In genomic region chr6:28124350-28124970, GRCh38 we compare ENCODE assay signal across 8 cellular contexts. TPM values are rescaled to one million over a fixed set of nuclear protein-coding genes. Genes with fewer than 3 reads are reported as not detected.
DNase-seq lines count a peak whose midpoint lies in the region; ATAC-seq, FAIRE-seq and TF ChIP-seq lines count a peak whose summit lies in the region.

TSS of gene ZSCAN16 (plus strand) at chr6:28124609. CDS start at chr6:28125444, 835 bp downstream.

- peaks cover 39% of the 10 kb centered on the region for H3K4me1 Mint-ChIP-seq in T-helper 1 cell treated with Interleukin-12 subunit alpha and Interleukin-12 subunit beta and Interleukin-4 antibody, amounts not matched to agents 30 μg/mL and 1 μg/mL, for 36 hours (ENCODE audit: low read depth)
- H3K4me1 Mint-ChIP-seq in astrocyte (ENCODE audit: low read depth, unreplicated experiment) = peaks cover 13% of the 10 kb centered on the region

- ATAC-seq in HG02763 (IDR thresholded peaks at IDR 0.05; ENCODE audit: unreplicated experiment) = peak; percentile 94

- no peaks in the 10 kb centered on the region for H3K27me3 Mint-ChIP-seq in T-helper 1 cell treated with Interleukin-12 subunit alpha and Interleukin-12 subunit beta and Interleukin-4 antibody, amounts not matched to agents 30 μg/mL and 1 μg/mL, for 36 hours (ENCODE audit: low read depth)
- no peaks in the 10 kb centered on the region for H3K27me3 Mint-ChIP-seq in astrocyte (ENCODE audit: low read depth, unreplicated experiment)

- FAIRE-seq in astrocyte (lab: Jason Lieb, UNC) = no peak

- TF ChIP-seq CTCF in GM13976 (IDR thresholded peaks at IDR 0.05; ENCODE audit: borderline replicate concordance, control extremely low read depth, extremely low read depth, insufficient read depth, missing control alignments) (no peak), astrocyte (IDR thresholded peaks at IDR 0.05; ENCODE audit: insufficient read depth, low read depth, low read length) (no peak), right atrium auricular region (IDR thresholded peaks at IDR 0.05) (peak in 1 of 2 donors; percentile 9), prostate gland (IDR thresholded peaks at IDR 0.05) (no peak), vagina (IDR thresholded peaks at IDR 0.05) (no peak)

- H3K79me2 ChIP-seq in astrocyte (ENCODE audit: insufficient read depth, low read length) = peaks cover 56% of the 10 kb centered on the region

- peak within 1 kb of the TSS; percentile 17 for H3K27ac ChIP-seq in astrocyte (ENCODE audit: low read depth, low read length)
- H3K27ac ChIP-seq in right atrium auricular region = peak within 1 kb of the TSS; percentile 36 to 66
- peak within 1 kb of the TSS; percentile 38 to 53 for H3K27ac ChIP-seq in prostate gland
- peak within 1 kb of the TSS; percentile 46 for H3K27ac ChIP-seq in vagina

- peaks cover 31% of the 10 kb centered on the region for H3K36me3 Mint-ChIP-seq in T-helper 1 cell treated with Interleukin-12 subunit alpha and Interleukin-12 subunit beta and Interleukin-4 antibody, amounts not matched to agents 30 μg/mL and 1 μg/mL, for 36 hours (ENCODE audit: low read depth)
- no peaks in the 10 kb centered on the region for H3K36me3 Mint-ChIP-seq in astrocyte (ENCODE audit: low read depth, unreplicated experiment)

- H3K36me3 ChIP-seq in astrocyte (ENCODE audit: insufficient read depth, low read length) (peaks cover 19% of the 10 kb centered on the region), right atrium auricular region (peaks cover 14% of the 10 kb centered on the region), prostate gland (no peaks in the 10 kb centered on the region), vagina (peaks cover 0 to 20% of the 10 kb centered on the region in 2 donors)

- H3K4me2 ChIP-seq in astrocyte (ENCODE audit: low read length) = peak within 1 kb of the TSS; percentile 90

- peak within 1 kb of the TSS; percentile 87 for H3K27ac Mint-ChIP-seq in T-helper 1 cell treated with Interleukin-12 subunit alpha and Interleukin-12 subunit beta and Interleukin-4 antibody, amounts not matched to agents 30 μg/mL and 1 μg/mL, for 36 hours
- peak within 1 kb of the TSS; percentile 88 for H3K27ac Mint-ChIP-seq in astrocyte (ENCODE audit: unreplicated experiment)

- DNase-seq in GM13976 (ENCODE audit: low spot score) = peak; percentile 76
- DNase-seq in NCI-H1436 treated with DMSO at 0.1 percent for 48 hours (lab: John Stamatoyannopoulos, UW) = peak; percentile 48
- peak; percentile 72 for DNase-seq in astrocyte (ENCODE audit: low read depth)
- DNase-seq in right atrium auricular region (ENCODE audit: low spot score) = peak; percentile 72
- DNase-seq in prostate gland (ENCODE audit: low spot score) = peak; percentile 77
- DNase-seq in vagina (ENCODE audit: extremely low spot score in 2 of 2) = no peak

- peaks cover 21% of the 10 kb centered on the region for H4K20me1 ChIP-seq in astrocyte (ENCODE audit: insufficient read depth, low read length)

- H3K9me3 ChIP-seq in astrocyte (ENCODE audit: insufficient read depth, low read depth, low read length) (peaks cover under 1% of the 10 kb centered on the region), right atrium auricular region (no peaks in the 10 kb centered on the region), prostate gland (no peaks in the 10 kb centered on the region), vagina (no peaks in the 10 kb centered on the region)

- TF ChIP-seq POLR2A in prostate gland (IDR thresholded peaks at IDR 0.05) (no peak), vagina (IDR thresholded peaks at IDR 0.05) (no peak)

- WGBS in prostate gland = under 1% methylated on average over 25 of the region's 28 CpGs

- peak within 1 kb of the TSS; percentile 75 for H3K9ac ChIP-seq in astrocyte (ENCODE audit: low read length)

- intact Hi-C loops in prostate gland (cut with DNase I) = no loop called here
- intact Hi-C loops in vagina (cut with DNase I) = loop anchor here (5.0 to 10.0 kb wide), 3 partner anchors 100 to 627 kb away; partner anchors contain the start of gene ZSCAN9

- H3K4me3 ChIP-seq in astrocyte (ENCODE audit: insufficient read depth, low read depth, low read length) (peak within 1 kb of the TSS; percentile 70), right atrium auricular region (peak within 1 kb of the TSS; percentile 49 to 66), prostate gland (peak within 1 kb of the TSS; percentile 52 to 56), vagina (peak within 1 kb of the TSS; percentile 58 to 60)

- no peaks in the 10 kb centered on the region for H3K4me1 ChIP-seq in astrocyte (ENCODE audit: insufficient read depth, low read length)
- peaks cover 0 to 25% of the 10 kb centered on the region in 2 donors for H3K4me1 ChIP-seq in right atrium auricular region
- peaks cover 5% of the 10 kb centered on the region for H3K4me1 ChIP-seq in prostate gland (replicated peaks)
- H3K4me1 ChIP-seq in vagina = peaks cover 14% of the 10 kb centered on the region

- H3K9me3 Mint-ChIP-seq in T-helper 1 cell treated with Interleukin-12 subunit alpha and Interleukin-12 subunit beta and Interleukin-4 antibody, amounts not matched to agents 30 μg/mL and 1 μg/mL, for 36 hours = no peaks in the 10 kb centered on the region
- H3K9me3 Mint-ChIP-seq in astrocyte (ENCODE audit: unreplicated experiment) = no peaks in the 10 kb centered on the region

- H2AFZ ChIP-seq in astrocyte (ENCODE audit: low read depth, low read length) = peak within 1 kb of the TSS; percentile 77

- in situ Hi-C loops in GM13976 (cut with MboI; ENCODE audit: low sequenced_read_pairs, unreplicated experiment) = no loop called here

- H3K4me3 Mint-ChIP-seq in T-helper 1 cell treated with Interleukin-12 subunit alpha and Interleukin-12 subunit beta and Interleukin-4 antibody, amounts not matched to agents 30 μg/mL and 1 μg/mL, for 36 hours = peak within 1 kb of the TSS; percentile 90
- H3K4me3 Mint-ChIP-seq in astrocyte (ENCODE audit: unreplicated experiment) = peak within 1 kb of the TSS; percentile 98

- H3K27me3 ChIP-seq in astrocyte (ENCODE audit: insufficient read depth, low read length) = no peaks in the 10 kb centered on the region
- H3K27me3 ChIP-seq in right atrium auricular region = no peaks in the 10 kb centered on the region
- H3K27me3 ChIP-seq in prostate gland (replicated peaks; ENCODE audit: insufficient read depth) = no peaks in the 10 kb centered on the region
- no peaks in the 10 kb centered on the region for H3K27me3 ChIP-seq in vagina

RNA-seq across cellular contexts. Expression of gene ZSCAN16, which starts in this region (rescaled TPM):
- total RNA-seq in astrocyte = 1.9 and 2.5 TPM in 2 replicates
- total RNA-seq in right atrium auricular region = 1 to 10 TPM; 1.2 to 3.1 TPM
- 1 to 10 TPM; 5.3 TPM for total RNA-seq in prostate gland
- 1.2 TPM for total RNA-seq in vagina

Comparison
In these comparisons a context has a peak if more than half of its experiments do, and no peak if none do; other contexts are left out.
1. DNase-seq: peak in GM13976 (single experiment), NCI-H1436 treated with DMSO at 0.1 percent for 48 hours (single experiment), astrocyte (single experiment), right atrium auricular region (single experiment) and prostate gland (single experiment); none in vagina (0 of 2).
2. Peak in every context shown above with its lines, with median percentiles within 50 percentile points of each other: H3K27ac ChIP-seq and H3K4me3 ChIP-seq.